In genomic region chr22:31615481-31615840, GRCh38 we compare ENCODE assay signal across 1 cellular context.
TF ChIP-seq lines count a peak whose summit lies in the region.

No MANE protein-coding gene starts in this region.

TF ChIP-seq in HepG2, 621 proteins besides CTCF, POLR2A, EP300 and RAD21 (continued from another document):
- TF ChIP-seq MXD3 (CRISPR knock-in tag; IDR thresholded peaks at IDR 0.05): 0 out of 2 replicates have a peak, but pooled peaks have one; percentile 9
- no peak for TF ChIP-seq HOXA3 (CRISPR knock-in tag; IDR thresholded peaks at IDR 0.05)
- no peak for TF ChIP-seq NONO (IDR thresholded peaks at IDR 0.05)
- 0 out of 2 replicates have a peak, but pooled peaks have one; percentile 24 for TF ChIP-seq NONO (CRISPR knock-in tag; conservative IDR thresholded peaks at IDR 0.05)
- peak; percentile 39; the same call in 1 of the 2 replicates for TF ChIP-seq POLR2G (IDR thresholded peaks at IDR 0.05; ENCODE audit: low read depth, low read length)
- TF ChIP-seq ZNF263 (CRISPR knock-in tag; IDR thresholded peaks at IDR 0.05): 0 out of 2 replicates have a peak, but pooled peaks have one; percentile 39
- TF ChIP-seq ZMAT5 (CRISPR knock-in tag; IDR thresholded peaks at IDR 0.05; ENCODE audit: borderline replicate concordance, low read depth): no peak
- TF ChIP-seq GLMP (CRISPR knock-in tag; IDR thresholded peaks at IDR 0.05; ENCODE audit: borderline replicate concordance): no peak
TF ChIP-seq in HepG2: peak in this region for 5.
